ENCODE assay signal across 1 cellular context in genomic region chr2:20560891-20561702, GRCh38.
TF ChIP-seq lines count a peak whose summit lies in the region.

No MANE protein-coding gene starts in this region.

TF ChIP-seq in GM23338, 12 proteins besides CTCF, POLR2A, EP300 and RAD21 (continued from another document):
- TF ChIP-seq, protein P1, sequence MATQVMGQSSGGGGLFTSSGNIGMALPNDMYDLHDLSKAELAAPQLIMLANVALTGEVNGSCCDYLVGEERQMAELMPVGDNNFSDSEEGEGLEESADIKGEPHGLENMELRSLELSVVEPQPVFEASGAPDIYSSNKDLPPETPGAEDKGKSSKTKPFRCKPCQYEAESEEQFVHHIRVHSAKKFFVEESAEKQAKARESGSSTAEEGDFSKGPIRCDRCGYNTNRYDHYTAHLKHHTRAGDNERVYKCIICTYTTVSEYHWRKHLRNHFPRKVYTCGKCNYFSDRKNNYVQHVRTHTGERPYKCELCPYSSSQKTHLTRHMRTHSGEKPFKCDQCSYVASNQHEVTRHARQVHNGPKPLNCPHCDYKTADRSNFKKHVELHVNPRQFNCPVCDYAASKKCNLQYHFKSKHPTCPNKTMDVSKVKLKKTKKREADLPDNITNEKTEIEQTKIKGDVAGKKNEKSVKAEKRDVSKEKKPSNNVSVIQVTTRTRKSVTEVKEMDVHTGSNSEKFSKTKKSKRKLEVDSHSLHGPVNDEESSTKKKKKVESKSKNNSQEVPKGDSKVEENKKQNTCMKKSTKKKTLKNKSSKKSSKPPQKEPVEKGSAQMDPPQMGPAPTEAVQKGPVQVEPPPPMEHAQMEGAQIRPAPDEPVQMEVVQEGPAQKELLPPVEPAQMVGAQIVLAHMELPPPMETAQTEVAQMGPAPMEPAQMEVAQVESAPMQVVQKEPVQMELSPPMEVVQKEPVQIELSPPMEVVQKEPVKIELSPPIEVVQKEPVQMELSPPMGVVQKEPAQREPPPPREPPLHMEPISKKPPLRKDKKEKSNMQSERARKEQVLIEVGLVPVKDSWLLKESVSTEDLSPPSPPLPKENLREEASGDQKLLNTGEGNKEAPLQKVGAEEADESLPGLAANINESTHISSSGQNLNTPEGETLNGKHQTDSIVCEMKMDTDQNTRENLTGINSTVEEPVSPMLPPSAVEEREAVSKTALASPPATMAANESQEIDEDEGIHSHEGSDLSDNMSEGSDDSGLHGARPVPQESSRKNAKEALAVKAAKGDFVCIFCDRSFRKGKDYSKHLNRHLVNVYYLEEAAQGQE (IDR thresholded peaks at IDR 0.05; ENCODE audit: unreplicated experiment), result no peak
- TF ChIP-seq, protein P2, sequence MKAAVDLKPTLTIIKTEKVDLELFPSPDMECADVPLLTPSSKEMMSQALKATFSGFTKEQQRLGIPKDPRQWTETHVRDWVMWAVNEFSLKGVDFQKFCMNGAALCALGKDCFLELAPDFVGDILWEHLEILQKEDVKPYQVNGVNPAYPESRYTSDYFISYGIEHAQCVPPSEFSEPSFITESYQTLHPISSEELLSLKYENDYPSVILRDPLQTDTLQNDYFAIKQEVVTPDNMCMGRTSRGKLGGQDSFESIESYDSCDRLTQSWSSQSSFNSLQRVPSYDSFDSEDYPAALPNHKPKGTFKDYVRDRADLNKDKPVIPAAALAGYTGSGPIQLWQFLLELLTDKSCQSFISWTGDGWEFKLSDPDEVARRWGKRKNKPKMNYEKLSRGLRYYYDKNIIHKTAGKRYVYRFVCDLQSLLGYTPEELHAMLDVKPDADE (IDR thresholded peaks at IDR 0.05), result no peak
- TF ChIP-seq CREB1 (CRISPR knock-in tag; IDR thresholded peaks at IDR 0.05; ENCODE audit: low read depth) (no peak), ZNF114 (CRISPR knock-in tag; IDR thresholded peaks at IDR 0.05) (no peak), ZNF331 (CRISPR knock-in tag; IDR thresholded peaks at IDR 0.05; ENCODE audit: low read depth) (no peak), STAT1 (IDR thresholded peaks at IDR 0.05; ENCODE audit: unreplicated experiment) (no peak), NANOG (IDR thresholded peaks at IDR 0.05; ENCODE audit: borderline replicate concordance) (no peak), ZNF462 (CRISPR knock-in tag; IDR thresholded peaks at IDR 0.05) (no peak)
